ENCODE assay signal across 22 cellular contexts in the genomic region with DNA sequence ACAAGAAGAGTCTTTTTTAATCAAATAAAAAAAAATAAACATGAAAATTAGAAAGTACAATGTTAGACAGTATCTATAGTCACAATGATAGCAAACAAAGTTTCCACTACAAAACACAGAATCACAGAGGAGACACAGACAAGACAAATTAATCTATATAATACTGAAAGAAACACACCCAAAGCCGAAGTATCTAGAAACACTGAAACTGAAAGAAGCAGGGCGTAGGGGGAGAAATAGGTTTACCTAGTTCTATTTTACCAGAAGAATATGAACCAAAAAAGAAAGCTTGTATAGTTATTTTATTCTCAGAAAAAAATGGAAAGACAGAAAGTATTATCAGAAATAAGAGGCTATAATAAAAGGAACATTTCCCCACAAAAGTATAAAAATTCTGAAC. TPM values are rescaled to one million over a fixed set of nuclear protein-coding genes. Genes with fewer than 3 reads are reported as not detected.
A peak's percentile ranks its signal among the peaks of the same experiment; 100 is the strongest.
DNase-seq lines count a peak whose midpoint lies in the region; ATAC-seq and TF ChIP-seq lines count a peak whose summit lies in the region.
"Had no signal": no experiment of that assay in that cellular context is flagged by ENCODE, and none has a peak within 500 bp of the region (broad histone marks: within the 10 kb centered on the region; RNA-seq: fewer than 3 reads in every experiment).

No MANE protein-coding gene starts in this region.

- H3K4me1 Mint-ChIP-seq in CD4-positive, CD25-positive, alpha-beta regulatory T cell, result peaks cover 9 to 18% (median 15%) of the 10 kb centered on the region in 4 donors
- H3K4me1 Mint-ChIP-seq in T-helper 2 cell treated with Interferon-gamma antibody and Interleukin-4, amounts not matched to agents 5 μg/mL and 100 μg/mL, for 36 hours (ENCODE audit: low read depth), result peaks cover 8% of the 10 kb centered on the region

- H3K27me3 ChIP-seq in CD4-positive, CD25-positive, alpha-beta regulatory T cell (ENCODE audit: control insufficient read depth, insufficient read depth, low read length), result no peaks in the 10 kb centered on the region
- H3K27me3 ChIP-seq in esophagus squamous epithelium, result no peaks in the 10 kb centered on the region
- H3K27me3 ChIP-seq: BLaER1, SJCRH30 had no signal

- DNase-seq in CD4-positive, CD25-positive, alpha-beta regulatory T cell, result peak in 1 of 3 donors; percentile 58
- DNase-seq in GM10266 (ENCODE audit: extremely low spot score), result peak; percentile 33
- peak; percentile 22 for DNase-seq in GM19238 (ENCODE audit: insufficient read length, low spot score)
- DNase-seq in T-helper 2 cell treated with Interferon-gamma antibody and Interleukin-4, amounts not matched to agents 5 μg/mL and 100 μg/mL, for 36 hours (ENCODE audit: low spot score), result no peak
- no peak for DNase-seq in activated T-cell treated with anti-CD3 and anti-CD28 coated beads for 4 hours
- DNase-seq in esophagus squamous epithelium (lab: John Stamatoyannopoulos, UW), result no peak
- no peak for DNase-seq in SIG-M5 (lab: John Stamatoyannopoulos, UW)
- DNase-seq: CD4-positive, alpha-beta T cell; COR-L47; DMS53; GM23248; H7; KBM-7; NCI-H1105 treated with DMSO at 0.1 percent for 48 hours; NCI-H146; NCI-H1930; NCI-H2107; NCI-H524; NCI-H748 treated with DMSO at 0.1 percent for 48 hours; SJCRH30 had no signal

- intact Hi-C loops in esophagus squamous epithelium (cut with DNase I), result no loop called here

- TF ChIP-seq CTCF in GM10266 (IDR thresholded peaks at IDR 0.05; ENCODE audit: control insufficient read depth, insufficient read depth, low read depth, missing control alignments), result no peak
- no peak for TF ChIP-seq CTCF in esophagus squamous epithelium (IDR thresholded peaks at IDR 0.05)

- ATAC-seq in CD4-positive, CD25-positive, alpha-beta regulatory T cell (ENCODE audit: low read depth in 2 of 2), result no peak
- ATAC-seq: SK-N-SH treated with all-trans-retinoic acid at 6 μM for 48 hours had no signal

- no peaks in the 10 kb centered on the region for H3K4me1 ChIP-seq in CD4-positive, CD25-positive, alpha-beta regulatory T cell (ENCODE audit: control insufficient read depth, insufficient read depth, low read length, poor library complexity, severe bottlenecking)
- H3K4me1 ChIP-seq in esophagus squamous epithelium, result no peaks in the 10 kb centered on the region
- H3K4me1 ChIP-seq: BLaER1, SJCRH30 had no signal

- no peaks in the 10 kb centered on the region for H3K27me3 Mint-ChIP-seq in CD4-positive, CD25-positive, alpha-beta regulatory T cell
- H3K27me3 Mint-ChIP-seq in T-helper 2 cell treated with Interferon-gamma antibody and Interleukin-4, amounts not matched to agents 5 μg/mL and 100 μg/mL, for 36 hours (ENCODE audit: low read depth), result no peaks in the 10 kb centered on the region
- H3K27me3 Mint-ChIP-seq: CD4-positive, alpha-beta T cell had no signal

- H3K27ac ChIP-seq in CD4-positive, CD25-positive, alpha-beta regulatory T cell (ENCODE audit: insufficient read depth, low read length, poor library complexity, severe bottlenecking), result peak overlapping the region; percentile 28
- no peak overlapping the region for H3K27ac ChIP-seq in esophagus squamous epithelium
- H3K27ac ChIP-seq: BLaER1, GM23248, SJCRH30 had no signal

- H3K36me3 ChIP-seq in CD4-positive, CD25-positive, alpha-beta regulatory T cell (ENCODE audit: control insufficient read depth, insufficient read depth, low read length), result peaks cover 17% of the 10 kb centered on the region
- H3K36me3 ChIP-seq in esophagus squamous epithelium, result peaks cover 0 to 40% (median 11%) of the 10 kb centered on the region in 3 donors
- H3K36me3 ChIP-seq: SJCRH30 had no signal

- peak overlapping the region; percentile 34 for H3K4me3 ChIP-seq in CD4-positive, CD25-positive, alpha-beta regulatory T cell (ENCODE audit: low read depth, low read length)
- no peak overlapping the region for H3K4me3 ChIP-seq in esophagus squamous epithelium
- H3K4me3 ChIP-seq: BLaER1, GM23248, SJCRH30 had no signal

- 87 to 94% methylated on average over 2 of the region's 2 CpGs for WGBS in esophagus squamous epithelium, 2 donors

- H3K9me3 Mint-ChIP-seq in CD4-positive, CD25-positive, alpha-beta regulatory T cell, result peaks cover 0 to 9% (median 0%) of the 10 kb centered on the region in 7 donors
- peaks cover 12% of the 10 kb centered on the region for H3K9me3 Mint-ChIP-seq in T-helper 2 cell treated with Interferon-gamma antibody and Interleukin-4, amounts not matched to agents 5 μg/mL and 100 μg/mL, for 36 hours

- peaks cover 33% of the 10 kb centered on the region for H3K36me3 Mint-ChIP-seq in CD4-positive, CD25-positive, alpha-beta regulatory T cell
- peaks cover 30% of the 10 kb centered on the region for H3K36me3 Mint-ChIP-seq in T-helper 2 cell treated with Interferon-gamma antibody and Interleukin-4, amounts not matched to agents 5 μg/mL and 100 μg/mL, for 36 hours (ENCODE audit: low read depth)

- peak overlapping the region in 1 of 4 donors; percentile 2 for H3K4me3 Mint-ChIP-seq in CD4-positive, CD25-positive, alpha-beta regulatory T cell
- H3K4me3 Mint-ChIP-seq in T-helper 2 cell treated with Interferon-gamma antibody and Interleukin-4, amounts not matched to agents 5 μg/mL and 100 μg/mL, for 36 hours, result no peak overlapping the region
- H3K4me3 Mint-ChIP-seq: CD4-positive, alpha-beta T cell had no signal

- H3K9me3 ChIP-seq in CD4-positive, CD25-positive, alpha-beta regulatory T cell (ENCODE audit: control insufficient read depth in 2 of 2, low read length in 2 of 2), result peaks cover 5 to 13% of the 10 kb centered on the region in 2 experiments
- peaks cover 0 to 18% (median 13%) of the 10 kb centered on the region in 3 donors for H3K9me3 ChIP-seq in esophagus squamous epithelium
- H3K9me3 ChIP-seq: SJCRH30 had no signal

- peak overlapping the region in 1 of 3 donors; percentile 19 for H3K27ac Mint-ChIP-seq in CD4-positive, CD25-positive, alpha-beta regulatory T cell
- H3K27ac Mint-ChIP-seq in T-helper 2 cell treated with Interferon-gamma antibody and Interleukin-4, amounts not matched to agents 5 μg/mL and 100 μg/mL, for 36 hours, result peak overlapping the region; percentile 45
- H3K27ac Mint-ChIP-seq: CD4-positive, alpha-beta T cell had no signal

- no peak for TF ChIP-seq POLR2A in esophagus squamous epithelium (IDR thresholded peaks at IDR 0.05)

RNA-seq across cellular contexts. Expression of a gene that starts 27.1 kb away (rescaled TPM):
- 98.8 TPM for total RNA-seq in CD4-positive, CD25-positive, alpha-beta regulatory T cell
- polyA plus RNA-seq in CD4-positive, CD25-positive, alpha-beta regulatory T cell, result 10 to 100 TPM; 52.0 to 70.1 (median 65.2) TPM
- 10 to 100 TPM; 53.7 to 96.4 (median 59.9) TPM for total RNA-seq in esophagus squamous epithelium

Comparison
In these comparisons a context has a peak if more than half of its experiments do, and no peak if none do; other contexts are left out.
1. DNase-seq: peak in GM10266 (single experiment) and GM19238 (single experiment); none in T-helper 2 cell treated with Interferon-gamma antibody and Interleukin-4, amounts not matched to agents 5 μg/mL and 100 μg/mL, for 36 hours (single experiment), activated T-cell treated with anti-CD3 and anti-CD28 coated beads for 4 hours (single experiment), esophagus squamous epithelium (single experiment) and SIG-M5 (single experiment).